ENCODE assay signal across 1 cellular context in the genomic region with DNA sequence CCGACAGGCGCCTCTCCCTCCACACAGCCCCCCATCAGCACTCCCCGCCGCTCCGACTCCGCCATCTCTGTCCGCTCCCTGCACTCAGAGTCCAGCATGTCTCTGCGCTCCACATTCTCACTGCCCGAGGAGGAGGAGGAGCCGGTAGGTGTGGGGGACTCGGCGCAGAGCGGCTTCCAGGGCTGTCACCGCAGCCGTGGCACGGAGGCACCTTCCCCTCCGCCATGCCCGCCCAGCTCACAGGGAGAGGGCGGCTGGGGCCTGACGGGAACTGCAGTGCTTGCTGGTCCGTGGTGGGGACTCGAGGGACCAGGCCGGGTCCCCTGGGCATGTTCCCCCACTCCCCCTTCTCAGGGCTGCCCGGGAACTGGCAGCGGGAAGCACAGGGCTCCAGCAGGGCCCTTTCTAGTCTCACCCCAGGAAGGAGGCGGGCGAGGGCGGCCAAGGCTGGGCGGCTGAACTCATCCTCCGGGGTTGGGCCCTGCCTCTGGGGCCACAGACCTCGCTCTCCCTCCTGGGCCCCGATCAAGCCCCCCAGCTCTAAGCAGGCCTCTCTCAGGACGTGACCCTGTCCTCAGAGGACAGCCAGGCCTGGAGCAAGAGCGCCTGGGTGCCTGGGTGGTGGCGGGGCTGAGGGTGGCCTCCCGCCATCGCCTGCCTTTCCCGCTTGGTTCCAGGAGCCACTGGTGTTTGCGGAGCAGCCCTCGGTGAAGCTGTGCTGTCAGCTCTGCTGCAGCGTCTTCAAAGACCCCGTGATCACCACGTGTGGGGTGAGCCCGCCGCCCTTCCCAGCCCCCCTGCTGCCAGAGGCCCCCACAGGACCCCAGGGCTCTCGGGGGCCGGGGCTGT.
TF ChIP-seq lines count a peak whose summit lies in the region.

No MANE protein-coding gene starts in this region.

TF ChIP-seq in GM12878, 131 proteins besides CTCF, POLR2A, EP300 and RAD21:
- TF ChIP-seq, protein P1, sequence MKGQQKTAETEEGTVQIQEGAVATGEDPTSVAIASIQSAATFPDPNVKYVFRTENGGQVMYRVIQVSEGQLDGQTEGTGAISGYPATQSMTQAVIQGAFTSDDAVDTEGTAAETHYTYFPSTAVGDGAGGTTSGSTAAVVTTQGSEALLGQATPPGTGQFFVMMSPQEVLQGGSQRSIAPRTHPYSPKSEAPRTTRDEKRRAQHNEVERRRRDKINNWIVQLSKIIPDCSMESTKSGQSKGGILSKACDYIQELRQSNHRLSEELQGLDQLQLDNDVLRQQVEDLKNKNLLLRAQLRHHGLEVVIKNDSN (IDR thresholded peaks at IDR 0.05; ENCODE audit: borderline replicate concordance, extremely low read length, insufficient read depth, low read depth, low read length): no peak
- TF ChIP-seq TCF7 (IDR thresholded peaks at IDR 0.05; ENCODE audit: borderline replicate concordance) (no peak), IKZF2 (IDR thresholded peaks at IDR 0.05) (no peak), KAT2A (conservative IDR thresholded peaks at IDR 0.05; ENCODE audit: control insufficient read depth, low read depth, low read length) (no peak), CHD4 (IDR thresholded peaks at IDR 0.05) (no peak), CBX5 (IDR thresholded peaks at IDR 0.05; ENCODE audit: low read depth) (no peak), SREBF2 (IDR thresholded peaks at IDR 0.05; ENCODE audit: low read length) (no peak), CBX3 (IDR thresholded peaks at IDR 0.05; ENCODE audit: borderline replicate concordance, low read depth) (no peak)
- TF ChIP-seq, protein P2, sequence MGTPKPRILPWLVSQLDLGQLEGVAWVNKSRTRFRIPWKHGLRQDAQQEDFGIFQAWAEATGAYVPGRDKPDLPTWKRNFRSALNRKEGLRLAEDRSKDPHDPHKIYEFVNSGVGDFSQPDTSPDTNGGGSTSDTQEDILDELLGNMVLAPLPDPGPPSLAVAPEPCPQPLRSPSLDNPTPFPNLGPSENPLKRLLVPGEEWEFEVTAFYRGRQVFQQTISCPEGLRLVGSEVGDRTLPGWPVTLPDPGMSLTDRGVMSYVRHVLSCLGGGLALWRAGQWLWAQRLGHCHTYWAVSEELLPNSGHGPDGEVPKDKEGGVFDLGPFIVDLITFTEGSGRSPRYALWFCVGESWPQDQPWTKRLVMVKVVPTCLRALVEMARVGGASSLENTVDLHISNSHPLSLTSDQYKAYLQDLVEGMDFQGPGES (IDR thresholded peaks at IDR 0.05): no peak
- TF ChIP-seq, protein P3, sequence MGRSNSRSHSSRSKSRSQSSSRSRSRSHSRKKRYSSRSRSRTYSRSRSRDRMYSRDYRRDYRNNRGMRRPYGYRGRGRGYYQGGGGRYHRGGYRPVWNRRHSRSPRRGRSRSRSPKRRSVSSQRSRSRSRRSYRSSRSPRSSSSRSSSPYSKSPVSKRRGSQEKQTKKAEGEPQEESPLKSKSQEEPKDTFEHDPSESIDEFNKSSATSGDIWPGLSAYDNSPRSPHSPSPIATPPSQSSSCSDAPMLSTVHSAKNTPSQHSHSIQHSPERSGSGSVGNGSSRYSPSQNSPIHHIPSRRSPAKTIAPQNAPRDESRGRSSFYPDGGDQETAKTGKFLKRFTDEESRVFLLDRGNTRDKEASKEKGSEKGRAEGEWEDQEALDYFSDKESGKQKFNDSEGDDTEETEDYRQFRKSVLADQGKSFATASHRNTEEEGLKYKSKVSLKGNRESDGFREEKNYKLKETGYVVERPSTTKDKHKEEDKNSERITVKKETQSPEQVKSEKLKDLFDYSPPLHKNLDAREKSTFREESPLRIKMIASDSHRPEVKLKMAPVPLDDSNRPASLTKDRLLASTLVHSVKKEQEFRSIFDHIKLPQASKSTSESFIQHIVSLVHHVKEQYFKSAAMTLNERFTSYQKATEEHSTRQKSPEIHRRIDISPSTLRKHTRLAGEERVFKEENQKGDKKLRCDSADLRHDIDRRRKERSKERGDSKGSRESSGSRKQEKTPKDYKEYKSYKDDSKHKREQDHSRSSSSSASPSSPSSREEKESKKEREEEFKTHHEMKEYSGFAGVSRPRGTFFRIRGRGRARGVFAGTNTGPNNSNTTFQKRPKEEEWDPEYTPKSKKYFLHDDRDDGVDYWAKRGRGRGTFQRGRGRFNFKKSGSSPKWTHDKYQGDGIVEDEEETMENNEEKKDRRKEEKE (IDR thresholded peaks at IDR 0.05): no peak
TF ChIP-seq in GM12878: peak in this region for 0.
